8 cellular contexts compared by ENCODE assay signal in genomic region chr6:155587817-155588216, GRCh38.
"Had no signal": no experiment of that assay in that cellular context is flagged by ENCODE, and none has a peak within 500 bp of the region (broad histone marks: within the 10 kb centered on the region; RNA-seq: fewer than 3 reads in every experiment).

No MANE protein-coding gene starts in this region.

- H3K4me3 ChIP-seq: GM12878 had no signal

- DNase-seq: GDM1, GF-D8 had no signal

- FAIRE-seq: G401.6, GM12878, GM12891, GM12892, GM18507, GM19239 had no signal

- ATAC-seq: GM12878 had no signal
